ENCODE assay signal across 15 cellular contexts in the genomic region with DNA sequence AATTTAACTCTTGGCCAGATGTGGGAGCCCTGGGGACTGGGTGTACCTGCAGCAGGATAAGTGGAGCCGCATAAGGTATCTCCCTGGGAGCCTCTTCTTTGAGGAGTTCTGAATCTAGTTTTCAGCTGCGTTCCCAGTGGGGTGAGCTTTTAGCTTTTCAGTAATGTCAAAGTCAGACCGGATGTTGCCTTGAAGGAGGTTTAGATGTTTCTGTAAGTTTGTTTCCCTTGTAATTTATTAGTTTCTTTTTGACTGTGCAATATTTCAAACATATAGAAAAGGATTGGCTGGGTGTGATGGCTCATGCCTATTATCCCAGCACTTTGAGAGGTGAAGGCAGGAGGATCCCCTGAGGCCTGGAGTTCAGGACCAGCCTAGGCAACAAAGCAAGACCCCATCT.
DNase-seq lines count a peak whose midpoint lies in the region; ATAC-seq lines count a peak whose summit lies in the region.
"Had no signal": no experiment of that assay in that cellular context is flagged by ENCODE, and none has a peak within 500 bp of the region (broad histone marks: within the 10 kb centered on the region; RNA-seq: fewer than 3 reads in every experiment).

No MANE protein-coding gene starts in this region.

- DNase-seq in amniotic stem cell (lab: John Stamatoyannopoulos, UW) (no peak), NCI-H1417 treated with DMSO at 0.1 percent for 48 hours (lab: John Stamatoyannopoulos, UW) (no peak), NCI-H1436 (lab: John Stamatoyannopoulos, UW) (no peak)
- no peak for DNase-seq in stimulated activated CD4-positive, alpha-beta T cell treated with anti-CD3 and anti-CD28 coated beads, Interleukin-15, amount 100 ng/mL, for 24 hours
- DNase-seq: Calu3; CD8-positive, alpha-beta T cell; DMS79 treated with DMSO at 0.1 percent for 48 hours; GF-D8; H9; Karpas-422; KBM-7 had no signal

- peak; percentile 81 for ATAC-seq in GM18511 (IDR thresholded peaks at IDR 0.05; ENCODE audit: unreplicated experiment)
- peak; percentile 45 for ATAC-seq in GM19043 (IDR thresholded peaks at IDR 0.05; ENCODE audit: low read depth, unreplicated experiment)
- ATAC-seq in HG03175 (IDR thresholded peaks at IDR 0.05; ENCODE audit: unreplicated experiment), result peak; percentile 50
- ATAC-seq: CD8-positive, alpha-beta T cell; HepG2 had no signal
